Comparison of ENCODE assay signal across 14 cellular contexts in genomic region chr14:52012635-52013034, GRCh38. TPM values are rescaled to one million over a fixed set of nuclear protein-coding genes. Genes with fewer than 3 reads are reported as not detected.
DNase-seq lines count a peak whose midpoint lies in the region; ATAC-seq and TF ChIP-seq lines count a peak whose summit lies in the region.
"Had no signal": no experiment of that assay in that cellular context is flagged by ENCODE, and none has a peak within 500 bp of the region (broad histone marks: within the 10 kb centered on the region; RNA-seq: fewer than 3 reads in every experiment).

No MANE protein-coding gene starts in this region.

- no peak overlapping the region for H3K4me3 Mint-ChIP-seq in osteocyte (ENCODE audit: unreplicated experiment)
- no peak overlapping the region for H3K4me3 Mint-ChIP-seq in activated T-cell treated with anti-CD3 and anti-CD28 coated beads, Interleukin-2, amount 50 U/mL, for 24 hours
- H3K4me3 Mint-ChIP-seq: activated CD4-positive, alpha-beta T cell treated with anti-CD3 and anti-CD28 coated beads for 36 hours had no signal

- no peaks in the 10 kb centered on the region for H3K27me3 Mint-ChIP-seq in osteocyte (ENCODE audit: unreplicated experiment)
- H3K27me3 Mint-ChIP-seq in activated T-cell treated with anti-CD3 and anti-CD28 coated beads, Interleukin-2, amount 50 U/mL, for 24 hours, result peaks cover 11% of the 10 kb centered on the region

- POLR2A ChIA-PET in HEK293T (lab: Yijun Ruan, JAX), result no interaction called here

- peaks cover 19% of the 10 kb centered on the region for H3K4me1 Mint-ChIP-seq in osteocyte (ENCODE audit: unreplicated experiment)
- no peaks in the 10 kb centered on the region for H3K4me1 Mint-ChIP-seq in activated T-cell treated with anti-CD3 and anti-CD28 coated beads, Interleukin-2, amount 50 U/mL, for 24 hours (ENCODE audit: low read depth)
- H3K4me1 Mint-ChIP-seq: activated CD4-positive, alpha-beta T cell treated with anti-CD3 and anti-CD28 coated beads for 36 hours had no signal

- CTCF ChIA-PET in HEK293T (lab: Yijun Ruan, JAX), result no interaction called here

- peak overlapping the region; percentile 47 for H3K27ac Mint-ChIP-seq in osteocyte (ENCODE audit: unreplicated experiment)
- H3K27ac Mint-ChIP-seq in activated T-cell treated with anti-CD3 and anti-CD28 coated beads, Interleukin-2, amount 50 U/mL, for 24 hours, result no peak overlapping the region
- H3K27ac Mint-ChIP-seq: activated CD4-positive, alpha-beta T cell treated with anti-CD3 and anti-CD28 coated beads for 36 hours had no signal

- peaks cover 42% of the 10 kb centered on the region for H3K36me3 ChIP-seq in BE2C

- intact Hi-C loops in Right ventricle myocardium superior (cut with DNase I), result loop anchor here (5.0 kb wide), 1 partner anchor 55 kb away; the partner anchor contains the start of gene NID2

- H3K36me3 Mint-ChIP-seq in osteocyte (ENCODE audit: unreplicated experiment), result peaks cover 55% of the 10 kb centered on the region
- peaks cover 48% of the 10 kb centered on the region for H3K36me3 Mint-ChIP-seq in activated T-cell treated with anti-CD3 and anti-CD28 coated beads, Interleukin-2, amount 50 U/mL, for 24 hours (ENCODE audit: low read depth)

- peak; percentile 60 for ATAC-seq in Right ventricle myocardium superior (ENCODE audit: poor library complexity)
- ATAC-seq: activated CD4-positive, alpha-beta T cell treated with anti-CD3 and anti-CD28 coated beads for 36 hours had no signal

- H3K27me3 ChIP-seq in BE2C, result no peaks in the 10 kb centered on the region

- in situ Hi-C loops in astrocyte of the spinal cord (cut with HindIII; ENCODE audit: low sequenced_read_pairs), result no loop called here

- DNase-seq in BE2C (peak; percentile 30), astrocyte of the spinal cord (ENCODE audit: low read depth, low spot score) (peak; percentile 58), Right ventricle myocardium superior (peak; percentile 83), osteocyte (ENCODE audit: extremely low spot score, unreplicated experiment) (no peak), HEK293T (ENCODE audit: extremely low spot score) (no peak), NCI-H2196 (lab: John Stamatoyannopoulos, UW; ENCODE audit: unreplicated experiment) (no peak)
- no peak for DNase-seq in activated CD4-positive, CD25-positive, alpha-beta regulatory T cell (lab: John Stamatoyannopoulos, UW)
- DNase-seq in activated T-cell treated with anti-CD3 and anti-CD28 coated beads, Interleukin-2, amount 50 U/mL, for 24 hours, result no peak
- DNase-seq: activated CD4-positive, alpha-beta T cell treated with anti-CD3 and anti-CD28 coated beads for 36 hours; activated T-cell treated with anti-CD3 and anti-CD28 coated beads, Interleukin-2, amount 50 U/mL, for 48 hours; stimulated activated CD4-positive, alpha-beta T cell treated with anti-CD3 and anti-CD28 coated beads, Interleukin-4, amount 100 ng/mL, for 4 hours; stimulated activated naive CD4-positive, alpha-beta T cell; SW 1271 had no signal

- no peaks in the 10 kb centered on the region for H3K9me3 Mint-ChIP-seq in osteocyte (ENCODE audit: unreplicated experiment)
- no peaks in the 10 kb centered on the region for H3K9me3 Mint-ChIP-seq in activated T-cell treated with anti-CD3 and anti-CD28 coated beads, Interleukin-2, amount 50 U/mL, for 24 hours

- TF ChIP-seq CTCF in BE2C (IDR thresholded peaks at IDR 0.05; ENCODE audit: low read depth, low read length), result 0 out of 2 replicates have a peak, but pooled peaks have one; percentile 9
- no peak for TF ChIP-seq CTCF in astrocyte of the spinal cord (IDR thresholded peaks at IDR 0.05; ENCODE audit: low read depth, low read length)
- no peak for TF ChIP-seq CTCF in osteocyte (IDR thresholded peaks at IDR 0.05)

- H3K4me3 ChIP-seq in BE2C (ENCODE audit: low read depth, low read length) (no peak overlapping the region), astrocyte of the spinal cord (ENCODE audit: low read depth, low read length) (no peak overlapping the region)
- H3K4me3 ChIP-seq: prostate gland had no signal

- H3K4me1 ChIP-seq in BE2C, result peaks cover 19% of the 10 kb centered on the region
- H3K4me1 ChIP-seq: prostate gland had no signal

- no peaks in the 10 kb centered on the region for H3K9me3 ChIP-seq in BE2C
- H3K9me3 ChIP-seq: prostate gland had no signal

TF ChIP-seq in HEK293T, 16 proteins besides CTCF, POLR2A, EP300 and RAD21:
- TF ChIP-seq HDGF (IDR thresholded peaks at IDR 0.05; ENCODE audit: borderline replicate concordance) (no peak), FOXM1 (IDR thresholded peaks at IDR 0.05; ENCODE audit: borderline replicate concordance) (no peak), ARNT (IDR thresholded peaks at IDR 0.05) (no peak), FOXK2 (IDR thresholded peaks at IDR 0.05) (no peak), ZNF384 (IDR thresholded peaks at IDR 0.05) (no peak), LEF1 (IDR thresholded peaks at IDR 0.05; ENCODE audit: borderline replicate concordance) (no peak), SUZ12 (IDR thresholded peaks at IDR 0.05) (no peak), TARDBP (IDR thresholded peaks at IDR 0.05) (no peak), BHLHE40 (IDR thresholded peaks at IDR 0.05; ENCODE audit: borderline replicate concordance) (no peak), NFRKB (IDR thresholded peaks at IDR 0.05) (no peak), L3MBTL2 (conservative IDR thresholded peaks at IDR 0.05) (no peak)

RNA-seq across cellular contexts. Expression of gene RTRAF, which starts 23.3 kb away (rescaled TPM):
- 289 TPM for polyA plus RNA-seq in BE2C (2012; ENCODE audit: insufficient read depth, insufficient read length, low read depth)
- total RNA-seq in Right ventricle myocardium superior (218 TPM), osteocyte (172 and 185 TPM in 2 replicates)

RNA-seq across cellular contexts. Expression of gene NID2, which starts 56.2 kb away (rescaled TPM):
- 2.6 TPM for polyA plus RNA-seq in BE2C (2012; ENCODE audit: insufficient read depth, insufficient read length, low read depth)
- 39.5 TPM for total RNA-seq in Right ventricle myocardium superior
- 58.5 and 62.9 TPM in 2 replicates for total RNA-seq in osteocyte
- total RNA-seq: activated CD4-positive, alpha-beta T cell treated with anti-CD3 and anti-CD28 coated beads for 36 hours had no signal

Comparison
In these comparisons a context has a peak if more than half of its experiments do, and no peak if none do; other contexts are left out.
1. DNase-seq: peak in BE2C (single experiment), astrocyte of the spinal cord (single experiment) and Right ventricle myocardium superior (single experiment); none in osteocyte (single experiment), HEK293T (single experiment), NCI-H2196 (single experiment), activated CD4-positive, CD25-positive, alpha-beta regulatory T cell (0 of 4) and activated T-cell treated with anti-CD3 and anti-CD28 coated beads, Interleukin-2, amount 50 U/mL, for 24 hours (single experiment).